ENCODE assay signal across 8 cellular contexts in genomic region chr2:85326946-85327756, GRCh38. TPM values are rescaled to one million over a fixed set of nuclear protein-coding genes. Genes with fewer than 3 reads are reported as not detected.
DNase-seq lines count a peak whose midpoint lies in the region; ATAC-seq and TF ChIP-seq lines count a peak whose summit lies in the region.

No MANE protein-coding gene starts in this region.

- intact Hi-C loops in Right ventricle myocardium inferior (cut with DNase I) (no loop called here), cardiac septum (cut with DNase I) (no loop called here)

- H3K4me1 Mint-ChIP-seq in brain, result peaks cover 67% of the 10 kb centered on the region

- peak overlapping the region; percentile 91 to 96 (median 94) for H3K4me3 Mint-ChIP-seq in brain

- DNase-seq in Right ventricle myocardium inferior (ENCODE audit: missing footprints) (no peak), cardiac septum (ENCODE audit: low spot score) (no peak), T-helper 22 cell (ENCODE audit: low read depth) (peak; percentile 26), kidney tubule cell (ENCODE audit: low spot score) (peak; percentile 48)
- DNase-seq in stimulated activated CD4-positive, alpha-beta T cell treated with anti-CD3 and anti-CD28 coated beads, Interleukin-2, amount 100 ng/mL, for 48 hours, result peak; percentile 41 to 49

- H3K27me3 Mint-ChIP-seq in brain, result peaks cover 16% of the 10 kb centered on the region

- peaks cover 55% of the 10 kb centered on the region for H3K36me3 Mint-ChIP-seq in brain

- TF ChIP-seq CTCF in brain (conservative IDR thresholded peaks at IDR 0.05), result no peak

- ATAC-seq in Right ventricle myocardium inferior (peak; percentile 27), HG03439 (IDR thresholded peaks at IDR 0.05; ENCODE audit: unreplicated experiment) (peak; percentile 23), GM19328 (IDR thresholded peaks at IDR 0.05; ENCODE audit: unreplicated experiment) (no peak)

- H3K27ac Mint-ChIP-seq in brain, result peak overlapping the region; percentile 97 to 100 (median 98)

- H3K9me3 Mint-ChIP-seq in brain, result no peaks in the 10 kb centered on the region

RNA-seq across cellular contexts. Expression of gene TGOLN2, which starts 0.6 kb away (rescaled TPM):
- total RNA-seq in Right ventricle myocardium inferior (65.6 TPM), cardiac septum (75.1 TPM)
- polyA plus RNA-seq in brain (ENCODE audit: insufficient read depth, low read depth, low replicate concordance), result 80.0 TPM

RNA-seq across cellular contexts. Expression of gene RETSAT, which starts 27.2 kb away (rescaled TPM):
- total RNA-seq in Right ventricle myocardium inferior, result 44.8 TPM
- 16.6 TPM for total RNA-seq in cardiac septum
- polyA plus RNA-seq in brain (ENCODE audit: insufficient read depth, low read depth, low replicate concordance), result 33.3 TPM

RNA-seq across cellular contexts. Expression of gene ELMOD3, which starts 27.4 kb away (rescaled TPM):
- total RNA-seq in Right ventricle myocardium inferior (10.2 TPM), cardiac septum (9.8 TPM)
- polyA plus RNA-seq in brain (ENCODE audit: insufficient read depth, low read depth, low replicate concordance), result 14.6 TPM

Comparison
In these comparisons a context has a peak if more than half of its experiments do, and no peak if none do; other contexts are left out.
1. DNase-seq: peak in T-helper 22 cell (single experiment), kidney tubule cell (single experiment) and stimulated activated CD4-positive, alpha-beta T cell treated with anti-CD3 and anti-CD28 coated beads, Interleukin-2, amount 100 ng/mL, for 48 hours (2 of 2); none in Right ventricle myocardium inferior (single experiment) and cardiac septum (single experiment).